28 cellular contexts compared by ENCODE assay signal in genomic region chr6:21909321-21909720, GRCh38.
"Had no signal": no experiment of that assay in that cellular context is flagged by ENCODE, and none has a peak within 500 bp of the region (broad histone marks: within the 10 kb centered on the region; RNA-seq: fewer than 3 reads in every experiment).

No MANE protein-coding gene starts in this region.

- H3K4me3 ChIP-seq: adrenal gland, body of pancreas, cardiac muscle cell, colonic mucosa, dorsolateral prefrontal cortex, esophagus muscularis mucosa, heart right ventricle, right lobe of liver, thyroid gland, upper lobe of right lung had no signal

- H3K36me3 ChIP-seq: adrenal gland, cardiac muscle cell, colonic mucosa, esophagus muscularis mucosa, right lobe of liver, thyroid gland, upper lobe of right lung had no signal

- H3K27ac Mint-ChIP-seq: activated naive CD4-positive, alpha-beta T cell treated with anti-CD3 and anti-CD28 coated beads for 36 hours; activated naive CD8-positive, alpha-beta T cell treated with anti-CD3 and anti-CD28 coated beads for 36 hours; stimulated activated effector memory CD8-positive, alpha-beta T cell treated with anti-CD3 and anti-CD28 coated beads, Interleukin-12 subunit alpha, Interleukin-12 subunit beta, amount 100 ng/mL, for 72 hours; stimulated activated naive CD8-positive, alpha-beta T cell treated with anti-CD3 and anti-CD28 coated beads, Interleukin-15, Interleukin-2, amounts not matched to agents 100 ng/mL and 50 ng/mL, for 24 hours had no signal

- ATAC-seq: activated CD4-positive, CD25-positive, alpha-beta regulatory T cell treated with anti-CD3 and anti-CD28 coated beads, Interleukin-2, amount 50 U/mL, for 24 hours; heart right ventricle; left ventricle myocardium superior; right lobe of liver; stimulated activated effector memory CD8-positive, alpha-beta T cell treated with anti-CD3 and anti-CD28 coated beads, Interleukin-12 subunit alpha, Interleukin-12 subunit beta, amount 100 ng/mL, for 72 hours; upper lobe of right lung had no signal

- H3K4me1 ChIP-seq: colonic mucosa, esophagus muscularis mucosa, right lobe of liver, upper lobe of right lung had no signal

- H3K27ac ChIP-seq: adrenal gland, body of pancreas, cardiac muscle cell, colonic mucosa, dorsolateral prefrontal cortex, esophagus muscularis mucosa, heart right ventricle, right lobe of liver, thyroid gland, upper lobe of right lung, VCaP had no signal

- H3K27me3 Mint-ChIP-seq: activated naive CD8-positive, alpha-beta T cell treated with anti-CD3 and anti-CD28 coated beads for 36 hours; naive B cell; stimulated activated naive CD8-positive, alpha-beta T cell treated with anti-CD3 and anti-CD28 coated beads, Interleukin-15, Interleukin-2, amounts not matched to agents 100 ng/mL and 50 ng/mL, for 24 hours had no signal

- H3K9me3 Mint-ChIP-seq: activated naive CD4-positive, alpha-beta T cell treated with anti-CD3 and anti-CD28 coated beads for 36 hours; activated naive CD8-positive, alpha-beta T cell treated with anti-CD3 and anti-CD28 coated beads for 36 hours; naive B cell; stimulated activated naive CD8-positive, alpha-beta T cell treated with anti-CD3 and anti-CD28 coated beads, Interleukin-15, Interleukin-2, amounts not matched to agents 100 ng/mL and 50 ng/mL, for 24 hours had no signal

- H3K27me3 ChIP-seq: adrenal gland, body of pancreas, cardiac muscle cell, colonic mucosa, dorsolateral prefrontal cortex, esophagus muscularis mucosa, heart right ventricle, right lobe of liver, thyroid gland, upper lobe of right lung had no signal

- H3K4me1 Mint-ChIP-seq: activated naive CD8-positive, alpha-beta T cell treated with anti-CD3 and anti-CD28 coated beads for 36 hours; stimulated activated effector memory CD8-positive, alpha-beta T cell treated with anti-CD3 and anti-CD28 coated beads, Interleukin-12 subunit alpha, Interleukin-12 subunit beta, amount 100 ng/mL, for 72 hours had no signal

- H3K36me3 Mint-ChIP-seq: activated naive CD8-positive, alpha-beta T cell treated with anti-CD3 and anti-CD28 coated beads for 36 hours; naive B cell; stimulated activated effector memory CD8-positive, alpha-beta T cell treated with anti-CD3 and anti-CD28 coated beads, Interleukin-12 subunit alpha, Interleukin-12 subunit beta, amount 100 ng/mL, for 72 hours had no signal

- H3K4me3 Mint-ChIP-seq: activated naive CD4-positive, alpha-beta T cell treated with anti-CD3 and anti-CD28 coated beads for 36 hours; activated naive CD8-positive, alpha-beta T cell treated with anti-CD3 and anti-CD28 coated beads for 36 hours; naive B cell; stimulated activated effector memory CD8-positive, alpha-beta T cell treated with anti-CD3 and anti-CD28 coated beads, Interleukin-12 subunit alpha, Interleukin-12 subunit beta, amount 100 ng/mL, for 72 hours; stimulated activated naive CD8-positive, alpha-beta T cell treated with anti-CD3 and anti-CD28 coated beads, Interleukin-15, Interleukin-2, amounts not matched to agents 100 ng/mL and 50 ng/mL, for 24 hours had no signal

- DNase-seq: activated CD4-positive, alpha-beta T cell treated with anti-CD3 and anti-CD28 coated beads for 48 hours; activated CD4-positive, alpha-beta T cell treated with anti-CD3 and anti-CD28 coated beads, Interleukin-2, amount 50 U/mL, for 48 hours; activated CD8-positive, alpha-beta memory T cell treated with anti-CD3 and anti-CD28 coated beads for 24 hours; activated effector memory CD4-positive, alpha-beta T cell treated with Interleukin-2 at 50 U/mL for 16 hours; activated naive CD4-positive, alpha-beta T cell treated with anti-CD3 and anti-CD28 coated beads for 36 hours; activated naive CD8-positive, alpha-beta T cell treated with anti-CD3 and anti-CD28 coated beads for 36 hours; adrenal gland; aorta; body of pancreas; cerebellar nuclear complex; colonic mucosa; dorsolateral prefrontal cortex; effector memory CD4-positive, alpha-beta T cell; foreskin melanocyte; heart right ventricle; left ventricle myocardium superior; naive B cell; right lobe of liver; stimulated activated CD4-positive, alpha-beta T cell treated with anti-CD3 and anti-CD28 coated beads, Interleukin-4, amount 100 ng/mL, for 24 hours; substantia nigra; thyroid gland; upper lobe of right lung had no signal
